16 cellular contexts compared by ENCODE assay signal in genomic region chr5:170655920-170656319, GRCh38.
DNase-seq lines count a peak whose midpoint lies in the region; TF ChIP-seq lines count a peak whose summit lies in the region.
"Had no signal": no experiment of that assay in that cellular context is flagged by ENCODE, and none has a peak within 500 bp of the region (broad histone marks: within the 10 kb centered on the region; RNA-seq: fewer than 3 reads in every experiment).

No MANE protein-coding gene starts in this region.

- intact Hi-C loops in cardiac septum (cut with DNase I): no loop called here

- H3K4me3 ChIP-seq in cardiac muscle cell (no peak overlapping the region), OCI-LY3 (ENCODE audit: low read length) (no peak overlapping the region), SJCRH30 (no peak overlapping the region)
- H3K4me3 ChIP-seq: HAP-1 had no signal

- peak in 1 of 2 donors; percentile 66 for DNase-seq in cardiac muscle cell (ENCODE audit: low read depth in 1 of 2, low spot score in 1 of 2)
- DNase-seq in cardiac septum (ENCODE audit: low spot score): no peak
- DNase-seq in SJCRH30: no peak
- no peak for DNase-seq in NK-92 (lab: John Stamatoyannopoulos, UW; ENCODE audit: unreplicated experiment)
- no peak for DNase-seq in hypothalamus (lab: John Stamatoyannopoulos, UW)
- DNase-seq: C1 segment of cervical spinal cord; Calu3; CD4-positive, alpha-beta memory T cell; COR-L47; DMS53; DMS79 treated with DMSO at 0.1 percent for 48 hours; GF-D8; GOT3; HFFc6 had no signal

- peak overlapping the region; percentile 26 for H3K27ac ChIP-seq in cardiac muscle cell
- no peak overlapping the region for H3K27ac ChIP-seq in OCI-LY3 (ENCODE audit: low read length)
- H3K27ac ChIP-seq in SJCRH30: peak overlapping the region; percentile 39; the same call in 1 of the 2 replicates

- H3K9ac ChIP-seq in OCI-LY3 (ENCODE audit: low read length): no peak overlapping the region

- H3K36me3 ChIP-seq in cardiac muscle cell (no peaks in the 10 kb centered on the region), OCI-LY3 (replicated peaks; ENCODE audit: low read depth, low read length) (no peaks in the 10 kb centered on the region), SJCRH30 (no peaks in the 10 kb centered on the region)
- H3K36me3 ChIP-seq: HAP-1 had no signal

- no peaks in the 10 kb centered on the region for H3K79me2 ChIP-seq in OCI-LY3 (ENCODE audit: low read length)

- H2AFZ ChIP-seq in OCI-LY3 (ENCODE audit: low read depth, low read length): no peak overlapping the region

- H3K9me3 ChIP-seq in cardiac muscle cell (ENCODE audit: low read depth) (no peaks in the 10 kb centered on the region), OCI-LY3 (ENCODE audit: insufficient read depth, low read length) (no peaks in the 10 kb centered on the region), SJCRH30 (replicated peaks) (no peaks in the 10 kb centered on the region)
- H3K9me3 ChIP-seq: HAP-1 had no signal

- H3K4me1 ChIP-seq in cardiac muscle cell (ENCODE audit: low read depth) (peaks cover 9% of the 10 kb centered on the region), OCI-LY3 (ENCODE audit: low read length) (peaks cover 20% of the 10 kb centered on the region), SJCRH30 (peaks cover 8% of the 10 kb centered on the region; the same call in 1 of the 2 replicates)
- H3K4me1 ChIP-seq: HAP-1 had no signal

- H3K4me2 ChIP-seq in OCI-LY3 (ENCODE audit: low read length): peak overlapping the region; percentile 46

- H4K20me1 ChIP-seq in OCI-LY3 (ENCODE audit: insufficient read depth, low read length): peaks cover 4% of the 10 kb centered on the region; the same call in 1 of the 2 replicates

- TF ChIP-seq CTCF in cardiac muscle cell (IDR thresholded peaks at IDR 0.05; ENCODE audit: low read depth, low read length) (no peak), OCI-LY3 (IDR thresholded peaks at IDR 0.05; ENCODE audit: low read depth, low read length) (no peak)

- H3K27me3 ChIP-seq in cardiac muscle cell (no peaks in the 10 kb centered on the region), OCI-LY3 (ENCODE audit: low read depth, low read length) (peaks cover 68% of the 10 kb centered on the region), SJCRH30 (no peaks in the 10 kb centered on the region)
